ENCODE assay signal across 11 cellular contexts in genomic region chr21:34133802-34134201, GRCh38.
DNase-seq lines count a peak whose midpoint lies in the region; ATAC-seq, FAIRE-seq and TF ChIP-seq lines count a peak whose summit lies in the region.
"Had no signal": no experiment of that assay in that cellular context is flagged by ENCODE, and none has a peak within 500 bp of the region (broad histone marks: within the 10 kb centered on the region; RNA-seq: fewer than 3 reads in every experiment).

No MANE protein-coding gene starts in this region.

- no peaks in the 10 kb centered on the region for H3K27me3 ChIP-seq in right lobe of liver
- no peaks in the 10 kb centered on the region for H3K27me3 ChIP-seq in gastrocnemius medialis
- no peaks in the 10 kb centered on the region for H3K27me3 ChIP-seq in pancreas

- H3K4me1 Mint-ChIP-seq in CD14-positive monocyte = peaks cover 53% of the 10 kb centered on the region

- H3K4me3 ChIP-seq in HFF-Myc (replicated peaks; ENCODE audit: low read depth, low read length) = no peak overlapping the region
- no peak overlapping the region for H3K4me3 ChIP-seq in astrocyte of the cerebellum (ENCODE audit: low read depth, low read length)
- H3K4me3 ChIP-seq in right lobe of liver = no peak overlapping the region
- no peak overlapping the region for H3K4me3 ChIP-seq in gastrocnemius medialis
- no peak overlapping the region for H3K4me3 ChIP-seq in pancreas

- ATAC-seq in right lobe of liver (peak in 1 of 4 donors; percentile 39), GM19351 (IDR thresholded peaks at IDR 0.05; ENCODE audit: unreplicated experiment) (no peak), gastrocnemius medialis (no peak), pancreas (no peak)

- H3K36me3 Mint-ChIP-seq in CD14-positive monocyte = peaks cover 31 to 48% of the 10 kb centered on the region in 2 donors

- FAIRE-seq in pancreas (lab: Jason Lieb, UNC) = no peak

- peak overlapping the region; percentile 70 to 94 (median 92) for H3K27ac Mint-ChIP-seq in CD14-positive monocyte

- H3K4me3 Mint-ChIP-seq in CD14-positive monocyte = peak overlapping the region in 1 of 2 donors; percentile 43

- peaks cover 0 to 1% (median 0%) of the 10 kb centered on the region in 3 donors for H3K27me3 Mint-ChIP-seq in CD14-positive monocyte (ENCODE audit: low read depth in 3 of 3)

- TF ChIP-seq CTCF in CD14-positive monocyte (IDR thresholded peaks at IDR 0.05) (peak; percentile 66), HFF-Myc (IDR thresholded peaks at IDR 0.05; ENCODE audit: low read depth, low read length, missing control alignments) (peak; percentile 39), astrocyte of the cerebellum (IDR thresholded peaks at IDR 0.05; ENCODE audit: low read depth, low read length, missing control alignments) (peak; percentile 22), right lobe of liver (IDR thresholded peaks at IDR 0.05) (peak in 3 of 4 donors; percentile 5 to 12 (median 12)), gastrocnemius medialis (IDR thresholded peaks at IDR 0.05 in 4 of 5, conservative IDR thresholded peaks at IDR 0.05 in 1 of 5) (peak in 1 of 5 experiments; percentile 16), pancreas (IDR thresholded peaks at IDR 0.05) (no peak)

- intact Hi-C loops in CD14-positive monocyte (cut with micrococcal nuclease) = no loop called here
- intact Hi-C loops in right lobe of liver (cut with DNase I) = no loop called here
- intact Hi-C loops in gastrocnemius medialis (cut with DNase I; ENCODE audit: low total_unique reads) = no loop called here
- intact Hi-C loops in pancreas (cut with DNase I) = no loop called here

- H3K4me1 ChIP-seq in right lobe of liver (no peaks in the 10 kb centered on the region), gastrocnemius medialis (peaks cover 48% of the 10 kb centered on the region in 2 donors), pancreas (peaks cover 10 to 23% (median 11%) of the 10 kb centered on the region in 3 donors)

- WGBS in right lobe of liver (ENCODE audit: insufficient coverage, low coverage, low lambda C conversion rate, missing lambda C conversion rate) = 85% methylated on average over 2 of the region's 2 CpGs
- 72 to 85% methylated on average over 2 of the region's 2 CpGs for WGBS in pancreas, 2 donors

- H3K27ac ChIP-seq in right lobe of liver = no peak overlapping the region
- peak overlapping the region in 2 of 4 donors; percentile 12 to 95 for H3K27ac ChIP-seq in gastrocnemius medialis
- H3K27ac ChIP-seq in pancreas = no peak overlapping the region
- H3K27ac ChIP-seq: parathyroid adenoma had no signal

- H3K36me3 ChIP-seq in right lobe of liver (no peaks in the 10 kb centered on the region), gastrocnemius medialis (peaks cover 0 to 5% of the 10 kb centered on the region in 2 donors), pancreas (no peaks in the 10 kb centered on the region)

- in situ Hi-C loops in astrocyte of the cerebellum (cut with HindIII; ENCODE audit: low sequenced_read_pairs) = no loop called here
- in situ Hi-C loops in gastrocnemius medialis (cut with MboI; ENCODE audit: low sequenced_read_pairs in 4 of 4) = no loop called here

- H3K9me3 Mint-ChIP-seq in CD14-positive monocyte = peaks cover 0 to 4% (median 3%) of the 10 kb centered on the region in 7 donors

- H3K9me3 ChIP-seq in right lobe of liver (no peaks in the 10 kb centered on the region), gastrocnemius medialis (no peaks in the 10 kb centered on the region), pancreas (no peaks in the 10 kb centered on the region)

- TF ChIP-seq POLR2A in right lobe of liver (IDR thresholded peaks at IDR 0.05) (no peak), gastrocnemius medialis (IDR thresholded peaks at IDR 0.05) (no peak)

- DNase-seq in CD14-positive monocyte (ENCODE audit: low spot score) (no peak), HFF-Myc (ENCODE audit: extremely low read depth, low read depth) (no peak), astrocyte of the cerebellum (ENCODE audit: low read depth) (no peak), right lobe of liver (no peak), hippocampal formation (lab: John Stamatoyannopoulos, UW) (no peak), gastrocnemius medialis (no peak), pancreas (no peak)
- DNase-seq: effector CD8-positive, alpha-beta T cell; NCI-H2171 had no signal

Comparison
In these comparisons a context has a peak if more than half of its experiments do, and no peak if none do; other contexts are left out.
1. CTCF ChIP-seq: peak in CD14-positive monocyte (single experiment), HFF-Myc (single experiment), astrocyte of the cerebellum (single experiment) and right lobe of liver (3 of 4); none in pancreas (0 of 4).